In genomic region chr12:110889361-110889760, GRCh38 we compare ENCODE assay signal across 1 cellular context.
TF ChIP-seq lines count a peak whose summit lies in the region.

No MANE protein-coding gene starts in this region.

TF ChIP-seq in H1, 55 proteins besides CTCF, POLR2A, EP300 and RAD21 (continued from another document):
- TF ChIP-seq PHF8 (conservative IDR thresholded peaks at IDR 0.05; ENCODE audit: low read depth, low read length) (no peak), RFX5 (IDR thresholded peaks at IDR 0.05; ENCODE audit: borderline replicate concordance, low read depth, low read length) (no peak), GTF2F1 (IDR thresholded peaks at IDR 0.05; ENCODE audit: borderline replicate concordance, low read depth, low read length) (no peak), CHD2 (IDR thresholded peaks at IDR 0.05; ENCODE audit: low read length) (no peak), TEAD4 (IDR thresholded peaks at IDR 0.05; ENCODE audit: low read depth, low read length) (no peak), TBP (IDR thresholded peaks at IDR 0.05; ENCODE audit: low read depth, low read length) (no peak), SIRT6 (IDR thresholded peaks at IDR 0.05; ENCODE audit: low read length) (no peak), TCF12 (IDR thresholded peaks at IDR 0.05; ENCODE audit: low read depth, low read length) (no peak), CBX5 (IDR thresholded peaks at IDR 0.05; ENCODE audit: low read depth, low read length) (no peak), ASH2L (IDR thresholded peaks at IDR 0.05; ENCODE audit: low read length) (no peak), SP4 (IDR thresholded peaks at IDR 0.05; ENCODE audit: low read length) (no peak), RXRA (IDR thresholded peaks at IDR 0.05; ENCODE audit: insufficient read depth, low read depth, low read length) (no peak), HDAC2 (IDR thresholded peaks at IDR 0.05; ENCODE audit: borderline replicate concordance in 1 of 2, low read depth in 2 of 2, low read length in 2 of 2) (no peak), RBBP5 (IDR thresholded peaks at IDR 0.05; ENCODE audit: borderline replicate concordance, low read depth, low read length) (no peak), YY1 (IDR thresholded peaks at IDR 0.05; ENCODE audit: low read depth, low read length) (no peak), EZH2 (IDR thresholded peaks at IDR 0.05; ENCODE audit: low read depth, low read length, severe bottlenecking) (no peak), NRF1 (IDR thresholded peaks at IDR 0.05; ENCODE audit: low read depth, low read length) (no peak)
- TF ChIP-seq, protein P1, sequence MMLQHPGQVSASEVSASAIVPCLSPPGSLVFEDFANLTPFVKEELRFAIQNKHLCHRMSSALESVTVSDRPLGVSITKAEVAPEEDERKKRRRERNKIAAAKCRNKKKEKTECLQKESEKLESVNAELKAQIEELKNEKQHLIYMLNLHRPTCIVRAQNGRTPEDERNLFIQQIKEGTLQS (IDR thresholded peaks at IDR 0.05; ENCODE audit: insufficient read depth, low read depth, low read length), result no peak
TF ChIP-seq in H1: peak in this region for 0.
